In the genomic region with DNA sequence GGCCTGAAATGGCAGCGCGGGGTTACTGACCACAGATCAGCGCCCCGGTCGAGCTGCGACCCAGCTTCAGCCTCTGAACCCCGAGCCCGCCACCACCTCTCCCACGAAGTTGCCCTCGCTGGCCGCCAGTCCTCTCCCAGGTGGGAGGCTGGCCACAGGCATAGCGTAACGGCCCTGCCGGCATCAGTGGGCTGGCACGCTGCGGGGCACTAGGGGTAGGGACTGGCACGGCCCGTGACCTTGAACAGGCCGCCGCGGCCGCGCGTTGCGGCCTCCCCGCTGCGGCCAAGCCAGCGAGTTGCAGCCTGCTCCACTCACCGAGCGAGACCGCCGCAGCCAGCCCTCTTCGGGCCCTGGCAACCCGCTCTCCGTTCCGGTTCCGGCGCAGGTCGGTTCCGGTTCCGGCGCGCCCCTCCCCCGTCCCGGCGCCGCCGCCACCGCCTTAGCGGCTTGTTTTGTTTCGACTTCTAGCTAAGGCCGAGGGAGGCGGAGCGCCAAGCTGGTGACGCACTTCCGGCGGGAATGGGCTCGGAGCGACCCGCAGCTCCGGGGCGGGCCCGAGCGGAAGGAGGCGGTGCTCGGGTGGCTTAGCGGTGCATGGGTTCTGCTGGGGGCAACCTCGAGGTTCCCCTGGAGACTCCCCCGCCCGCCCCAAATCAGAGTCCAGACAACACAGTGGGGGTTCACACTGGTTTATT, we compare ENCODE assay signal across 8 cellular contexts. TPM values are rescaled to one million over a fixed set of nuclear protein-coding genes. Genes with fewer than 3 reads are reported as not detected.
DNase-seq lines count a peak whose midpoint lies in the region; ATAC-seq, FAIRE-seq and TF ChIP-seq lines count a peak whose summit lies in the region.

A gene with protein sequence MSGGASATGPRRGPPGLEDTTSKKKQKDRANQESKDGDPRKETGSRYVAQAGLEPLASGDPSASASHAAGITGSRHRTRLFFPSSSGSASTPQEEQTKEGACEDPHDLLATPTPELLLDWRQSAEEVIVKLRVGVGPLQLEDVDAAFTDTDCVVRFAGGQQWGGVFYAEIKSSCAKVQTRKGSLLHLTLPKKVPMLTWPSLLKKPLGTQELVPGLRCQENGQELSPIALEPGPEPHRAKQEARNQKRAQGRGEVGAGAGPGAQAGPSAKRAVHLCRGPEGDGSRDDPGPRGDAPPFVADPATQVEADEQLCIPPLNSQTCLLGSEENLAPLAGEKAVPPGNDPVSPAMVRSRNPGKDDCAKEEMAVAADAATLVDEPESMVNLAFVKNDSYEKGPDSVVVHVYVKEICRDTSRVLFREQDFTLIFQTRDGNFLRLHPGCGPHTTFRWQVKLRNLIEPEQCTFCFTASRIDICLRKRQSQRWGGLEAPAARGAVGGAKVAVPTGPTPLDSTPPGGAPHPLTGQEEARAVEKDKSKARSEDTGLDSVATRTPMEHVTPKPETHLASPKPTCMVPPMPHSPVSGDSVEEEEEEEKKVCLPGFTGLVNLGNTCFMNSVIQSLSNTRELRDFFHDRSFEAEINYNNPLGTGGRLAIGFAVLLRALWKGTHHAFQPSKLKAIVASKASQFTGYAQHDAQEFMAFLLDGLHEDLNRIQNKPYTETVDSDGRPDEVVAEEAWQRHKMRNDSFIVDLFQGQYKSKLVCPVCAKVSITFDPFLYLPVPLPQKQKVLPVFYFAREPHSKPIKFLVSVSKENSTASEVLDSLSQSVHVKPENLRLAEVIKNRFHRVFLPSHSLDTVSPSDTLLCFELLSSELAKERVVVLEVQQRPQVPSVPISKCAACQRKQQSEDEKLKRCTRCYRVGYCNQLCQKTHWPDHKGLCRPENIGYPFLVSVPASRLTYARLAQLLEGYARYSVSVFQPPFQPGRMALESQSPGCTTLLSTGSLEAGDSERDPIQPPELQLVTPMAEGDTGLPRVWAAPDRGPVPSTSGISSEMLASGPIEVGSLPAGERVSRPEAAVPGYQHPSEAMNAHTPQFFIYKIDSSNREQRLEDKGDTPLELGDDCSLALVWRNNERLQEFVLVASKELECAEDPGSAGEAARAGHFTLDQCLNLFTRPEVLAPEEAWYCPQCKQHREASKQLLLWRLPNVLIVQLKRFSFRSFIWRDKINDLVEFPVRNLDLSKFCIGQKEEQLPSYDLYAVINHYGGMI (N-terminal part only) (minus strand): TSS at position 386 of the 698 bp plus-strand sequence. CDS start 1,678 bp downstream, outside the sequence.

- 0% methylated on average over 21 of the region's 70 CpGs for WGBS in esophagus muscularis mucosa

- H3K36me3 ChIP-seq in esophagus muscularis mucosa: peaks cover 73 to 84% (median 81%) of the 10 kb centered on the region in 4 donors

- TF ChIP-seq CTCF in esophagus muscularis mucosa (IDR thresholded peaks at IDR 0.05): peak in 1 of 3 experiments; percentile 17

- H3K27ac ChIP-seq in esophagus muscularis mucosa (replicated peaks in 1 of 4): peak within 1 kb of the TSS; percentile 92 to 98 (median 94)

- no peak for FAIRE-seq in RCC 7860 (lab: Jason Lieb, UNC)

- H3K9me3 ChIP-seq in esophagus muscularis mucosa: no peaks in the 10 kb centered on the region

- H3K4me1 Mint-ChIP-seq in IgD-negative memory B cell (peaks cover 0 to 6% (median 5%) of the 10 kb centered on the region in 3 donors), naive B cell (peaks cover 11 to 20% (median 16%) of the 10 kb centered on the region in 3 donors)
- peaks cover 18% of the 10 kb centered on the region for H3K4me1 Mint-ChIP-seq in activated T-cell treated with anti-CD3 and anti-CD28 coated beads, Interleukin-2, amount 50 U/mL, for 72 hours (ENCODE audit: low read depth)
- H3K4me1 Mint-ChIP-seq in stimulated activated memory B cell treated with anti-CD40 and anti-IgM and Interleukin-4, amounts not matched to agents 10 μg/mL and 1 μg/mL and 100 μg/mL, for 72 hours: peaks cover 22% of the 10 kb centered on the region

- DNase-seq in DMS114 treated with DMSO at 0.1 percent for 48 hours (lab: John Stamatoyannopoulos, UW; ENCODE audit: unreplicated experiment): peak; percentile 64
- peak; percentile 69 for DNase-seq in RCC 7860 (ENCODE audit: low spot score)
- peak; percentile 94 to 97 for DNase-seq in activated T-cell treated with anti-CD3 and anti-CD28 coated beads, Interleukin-2, amount 50 U/mL, for 72 hours
- peak; percentile 99 for DNase-seq in esophagus muscularis mucosa (ENCODE audit: extremely low spot score)
- peak; percentile 93 for DNase-seq in naive B cell

- ATAC-seq in GM21447 (IDR thresholded peaks at IDR 0.05; ENCODE audit: unreplicated experiment) (peak; percentile 85), naive B cell (ENCODE audit: low read depth in 2 of 2) (peak; percentile 90 to 92)
- peak; percentile 95 for ATAC-seq in activated T-cell treated with anti-CD3 and anti-CD28 coated beads, Interleukin-2, amount 50 U/mL, for 72 hours (replicated peaks in 1 of 2)
- ATAC-seq in stimulated activated memory B cell treated with anti-CD40 and anti-IgM and Interleukin-4, amounts not matched to agents 10 μg/mL and 1 μg/mL and 100 μg/mL, for 72 hours: peak; percentile 96

- H3K4me3 ChIP-seq in esophagus muscularis mucosa: peak within 1 kb of the TSS; percentile 72 to 97 (median 89)

- no peaks in the 10 kb centered on the region for H3K9me3 Mint-ChIP-seq in IgD-negative memory B cell
- H3K9me3 Mint-ChIP-seq in activated T-cell treated with anti-CD3 and anti-CD28 coated beads, Interleukin-2, amount 50 U/mL, for 72 hours: no peaks in the 10 kb centered on the region
- H3K9me3 Mint-ChIP-seq in naive B cell: no peaks in the 10 kb centered on the region
- H3K9me3 Mint-ChIP-seq in stimulated activated memory B cell treated with anti-CD40 and anti-IgM and Interleukin-4, amounts not matched to agents 10 μg/mL and 1 μg/mL and 100 μg/mL, for 72 hours: no peaks in the 10 kb centered on the region

- H3K27me3 Mint-ChIP-seq in IgD-negative memory B cell: no peaks in the 10 kb centered on the region
- H3K27me3 Mint-ChIP-seq in activated T-cell treated with anti-CD3 and anti-CD28 coated beads, Interleukin-2, amount 50 U/mL, for 72 hours (ENCODE audit: low read depth): no peaks in the 10 kb centered on the region
- no peaks in the 10 kb centered on the region for H3K27me3 Mint-ChIP-seq in naive B cell
- no peaks in the 10 kb centered on the region for H3K27me3 Mint-ChIP-seq in stimulated activated memory B cell treated with anti-CD40 and anti-IgM and Interleukin-4, amounts not matched to agents 10 μg/mL and 1 μg/mL and 100 μg/mL, for 72 hours

- intact Hi-C loops in esophagus muscularis mucosa (cut with DNase I): no loop called here

- H3K36me3 Mint-ChIP-seq in IgD-negative memory B cell (peaks cover 4% of the 10 kb centered on the region), naive B cell (peaks cover 0 to 12% of the 10 kb centered on the region in 2 donors)
- peaks cover 2 to 11% of the 10 kb centered on the region in 2 donors for H3K36me3 Mint-ChIP-seq in activated T-cell treated with anti-CD3 and anti-CD28 coated beads, Interleukin-2, amount 50 U/mL, for 72 hours (ENCODE audit: insufficient read depth in 2 of 2)
- peaks cover 28% of the 10 kb centered on the region for H3K36me3 Mint-ChIP-seq in stimulated activated memory B cell treated with anti-CD40 and anti-IgM and Interleukin-4, amounts not matched to agents 10 μg/mL and 1 μg/mL and 100 μg/mL, for 72 hours

- no peaks in the 10 kb centered on the region for H3K27me3 ChIP-seq in esophagus muscularis mucosa

- TF ChIP-seq EP300 in esophagus muscularis mucosa (IDR thresholded peaks at IDR 0.05): no peak

- peak; percentile 75 for TF ChIP-seq POLR2A in esophagus muscularis mucosa (IDR thresholded peaks at IDR 0.05; ENCODE audit: low read depth)

- H3K4me3 Mint-ChIP-seq in IgD-negative memory B cell: peak within 1 kb of the TSS; percentile 84 to 95 (median 91)
- peak within 1 kb of the TSS; percentile 88 to 89 for H3K4me3 Mint-ChIP-seq in activated T-cell treated with anti-CD3 and anti-CD28 coated beads, Interleukin-2, amount 50 U/mL, for 72 hours
- H3K4me3 Mint-ChIP-seq in naive B cell: peak within 1 kb of the TSS; percentile 79 to 93 (median 88)
- H3K4me3 Mint-ChIP-seq in stimulated activated memory B cell treated with anti-CD40 and anti-IgM and Interleukin-4, amounts not matched to agents 10 μg/mL and 1 μg/mL and 100 μg/mL, for 72 hours: peak within 1 kb of the TSS; percentile 81

- peaks cover 17 to 46% (median 30%) of the 10 kb centered on the region in 4 donors for H3K4me1 ChIP-seq in esophagus muscularis mucosa

- H3K27ac Mint-ChIP-seq in IgD-negative memory B cell (peak within 1 kb of the TSS; percentile 79 to 95 (median 94)), naive B cell (peak within 1 kb of the TSS; percentile 85 to 92 (median 89))
- peak within 1 kb of the TSS; percentile 86 for H3K27ac Mint-ChIP-seq in activated T-cell treated with anti-CD3 and anti-CD28 coated beads, Interleukin-2, amount 50 U/mL, for 72 hours
- peak within 1 kb of the TSS; percentile 86 for H3K27ac Mint-ChIP-seq in stimulated activated memory B cell treated with anti-CD40 and anti-IgM and Interleukin-4, amounts not matched to agents 10 μg/mL and 1 μg/mL and 100 μg/mL, for 72 hours

RNA-seq across cellular contexts. Expression of the gene that starts here (rescaled TPM):
- 23.5 TPM for polyA plus RNA-seq in IgD-negative memory B cell
- total RNA-seq in activated T-cell treated with anti-CD3 and anti-CD28 coated beads, Interleukin-2, amount 50 U/mL, for 72 hours: 10 to 100 TPM; 65.5 to 92.2 TPM
- total RNA-seq in esophagus muscularis mucosa: 10 to 100 TPM; 57.5 to 64.4 (median 59.9) TPM
- 10 to 100 TPM; 19.6 to 36.0 (median 23.6) TPM for polyA plus RNA-seq in naive B cell (ENCODE audit: low read depth in 6 of 6)

Comparison
In these comparisons a context has a peak if more than half of its experiments do, and no peak if none do; other contexts are left out.
1. Peak in every context shown above with its lines: DNase-seq, ATAC-seq, H3K4me3 ChIP-seq and H3K27ac ChIP-seq.